Comparison of ENCODE assay signal across 14 cellular contexts in the genomic region with DNA sequence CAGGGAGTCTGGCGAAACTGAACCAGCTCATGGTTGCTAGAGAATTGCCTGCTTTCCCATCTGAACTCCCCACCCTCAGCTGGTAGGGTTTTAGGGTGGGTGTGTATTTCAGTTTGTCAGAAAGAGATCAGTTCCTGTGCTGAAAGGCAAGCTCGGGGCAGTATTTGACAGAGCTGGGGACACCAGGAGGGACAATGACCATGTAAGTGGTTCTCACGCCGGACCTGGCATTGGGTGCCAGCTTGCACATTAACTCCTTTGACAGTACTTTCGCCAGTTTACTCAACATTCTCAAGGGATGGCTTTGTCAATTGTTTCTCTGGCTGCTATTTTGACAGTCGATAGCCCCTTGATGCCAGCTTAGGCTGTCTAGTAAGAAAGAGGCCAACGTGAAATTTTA.
"Had no signal": no experiment of that assay in that cellular context is flagged by ENCODE, and none has a peak within 500 bp of the region (broad histone marks: within the 10 kb centered on the region; RNA-seq: fewer than 3 reads in every experiment).

No MANE protein-coding gene starts in this region.

- H3K9me3 ChIP-seq: esophagus squamous epithelium, gastroesophageal sphincter, lower lobe of right lung, tibial artery, upper lobe of right lung, vagina had no signal

- H3K27ac ChIP-seq: esophagus squamous epithelium, gastroesophageal sphincter, lower lobe of right lung, upper lobe of right lung, vagina had no signal

- ATAC-seq: effector memory CD8-positive, alpha-beta T cell; gastroesophageal sphincter; lower lobe of right lung; naive thymus-derived CD4-positive, alpha-beta T cell; right cardiac atrium; upper lobe of right lung had no signal

- H3K27me3 ChIP-seq: esophagus squamous epithelium, gastroesophageal sphincter, tibial artery, upper lobe of right lung, vagina had no signal

- DNase-seq: cerebellar nuclear complex; effector memory CD8-positive, alpha-beta T cell; esophagus squamous epithelium; kidney glomerular epithelial cell; lower lobe of right lung; naive thymus-derived CD4-positive, alpha-beta T cell; small intestine; stimulated activated CD4-positive, alpha-beta T cell treated with anti-CD3 and anti-CD28 coated beads, Interleukin-12 subunit alpha, Interleukin-12 subunit beta, amount 100 ng/mL, for 4 hours; stimulated activated naive CD4-positive, alpha-beta T cell; tibial artery; upper lobe of right lung had no signal

- H3K4me3 ChIP-seq: esophagus squamous epithelium, gastroesophageal sphincter, lower lobe of right lung, tibial artery, upper lobe of right lung, vagina had no signal

- H3K4me1 ChIP-seq: upper lobe of right lung had no signal

- H3K36me3 ChIP-seq: esophagus squamous epithelium, gastroesophageal sphincter, lower lobe of right lung, tibial artery, upper lobe of right lung, vagina had no signal
